1 cellular context compared by ENCODE assay signal in the genomic region with DNA sequence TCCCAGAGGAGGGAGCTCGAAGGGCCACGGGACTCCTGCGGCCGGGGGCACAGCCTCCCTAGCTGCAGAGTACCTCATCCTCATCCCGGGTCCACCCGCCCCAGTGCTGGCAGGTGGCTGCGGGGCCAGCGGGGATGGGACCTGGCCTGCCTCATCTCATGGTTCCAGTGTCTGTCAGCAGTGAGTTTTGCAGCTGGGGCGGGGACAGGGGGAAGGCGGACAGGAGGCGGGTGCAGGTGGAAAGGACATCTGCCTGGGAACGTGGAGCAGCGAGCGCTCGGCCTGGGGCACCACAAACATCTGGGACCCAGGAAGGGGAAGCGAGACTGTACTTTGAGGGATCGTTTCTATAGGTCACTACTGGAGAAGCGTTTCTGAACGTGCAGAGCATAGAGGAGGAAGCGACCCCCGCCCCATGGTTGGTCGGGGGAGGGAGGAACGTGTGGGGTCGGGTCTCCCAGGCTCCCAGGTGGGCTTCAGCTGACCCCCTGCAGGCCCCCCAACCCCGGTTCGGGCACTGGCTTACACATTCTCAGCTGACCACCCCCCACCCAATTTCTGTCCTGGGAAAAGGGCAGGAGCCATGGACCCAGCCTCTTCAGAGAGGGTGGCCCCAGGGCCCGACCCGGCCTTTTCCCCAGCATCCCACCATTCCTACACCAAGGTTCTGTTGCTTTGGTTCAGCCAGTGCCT.
TF ChIP-seq lines count a peak whose summit lies in the region.

No MANE protein-coding gene starts in this region.

TF ChIP-seq in WTC11, 78 proteins besides CTCF, POLR2A, EP300 and RAD21 (continued from another document):
- no peak for TF ChIP-seq RORB (CRISPR knock-in tag; IDR thresholded peaks at IDR 0.05)
